In the genomic region with DNA sequence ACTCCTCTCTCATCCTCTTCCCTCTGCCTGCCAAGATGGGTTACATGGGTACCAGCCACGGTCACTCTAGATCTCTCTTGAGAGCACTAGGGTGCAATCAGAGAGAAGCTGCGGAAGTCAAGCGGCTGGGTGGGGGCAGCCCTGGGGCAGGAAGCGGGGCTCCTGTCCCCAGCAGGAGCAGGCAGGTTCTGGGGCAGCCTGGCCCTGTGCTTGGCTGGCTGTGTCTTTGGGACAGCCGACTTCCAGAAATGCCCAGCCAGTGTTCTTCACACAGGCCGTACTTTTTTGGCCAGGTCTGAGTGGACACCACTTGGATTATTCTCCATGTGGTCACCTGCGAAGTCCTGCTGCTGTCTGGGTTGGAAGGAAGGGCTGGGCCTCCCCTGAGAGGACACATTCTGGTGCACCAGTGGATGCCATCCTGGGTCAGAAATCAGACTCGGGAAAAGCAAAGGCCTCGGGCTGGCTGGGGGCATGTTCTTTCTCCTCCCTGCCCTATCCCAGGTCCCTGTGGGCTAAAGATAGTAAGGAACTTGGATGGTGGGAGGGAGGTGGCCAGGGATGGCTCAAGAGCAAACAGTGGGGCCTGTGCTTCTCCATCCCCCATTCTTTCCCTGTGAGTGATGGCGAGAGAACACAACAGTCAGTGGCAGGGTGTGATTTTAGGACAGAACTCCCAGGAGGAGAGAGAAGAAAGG, we compare ENCODE assay signal across 12 cellular contexts.
A peak's percentile ranks its signal among the peaks of the same experiment; 100 is the strongest.
DNase-seq lines count a peak whose midpoint lies in the region; ATAC-seq and TF ChIP-seq lines count a peak whose summit lies in the region.
"Had no signal": no experiment of that assay in that cellular context is flagged by ENCODE, and none has a peak within 500 bp of the region (broad histone marks: within the 10 kb centered on the region; RNA-seq: fewer than 3 reads in every experiment).

No MANE protein-coding gene starts in this region.

- peaks cover 5% of the 10 kb centered on the region for H3K79me1 ChIP-seq in mesenchymal stem cell (replicated peaks; ENCODE audit: low read length, poor library complexity, severe bottlenecking)

- TF ChIP-seq CTCF in suprapubic skin (IDR thresholded peaks at IDR 0.05), result no peak

- H3K27me3 ChIP-seq in mesenchymal stem cell (ENCODE audit: control insufficient read depth in 1 of 2, insufficient read depth in 1 of 2, low read length in 2 of 2) (no peaks in the 10 kb centered on the region), suprapubic skin (no peaks in the 10 kb centered on the region)

- H3K9me3 ChIP-seq in mesenchymal stem cell (ENCODE audit: control insufficient read depth, low read length), result no peaks in the 10 kb centered on the region
- no peaks in the 10 kb centered on the region for H3K9me3 ChIP-seq in suprapubic skin

- H2BK120ac ChIP-seq in mesenchymal stem cell (ENCODE audit: low read depth, low read length), result no peak overlapping the region

- H3K4me1 ChIP-seq in mesenchymal stem cell (ENCODE audit: control insufficient read depth, insufficient read depth, low read depth, low read length) (peaks cover 42% of the 10 kb centered on the region), suprapubic skin (peaks cover 44% of the 10 kb centered on the region)

- H2BK12ac ChIP-seq in mesenchymal stem cell (ENCODE audit: low read length in 2 of 2), result peak overlapping the region in 1 of 2 experiments; percentile 55

- no peak for ATAC-seq in activated T-cell treated with anti-CD3 and anti-CD28 coated beads, Interleukin-2, amount 50 U/mL, for 4 hours

- no peaks in the 10 kb centered on the region for H3K27me3 Mint-ChIP-seq in activated T-cell treated with anti-CD3 and anti-CD28 coated beads, Interleukin-2, amount 50 U/mL, for 24 hours
- H3K27me3 Mint-ChIP-seq in activated T-cell treated with anti-CD3 and anti-CD28 coated beads, Interleukin-2, amount 50 U/mL, for 4 hours (ENCODE audit: low read depth), result no peaks in the 10 kb centered on the region
- H3K27me3 Mint-ChIP-seq in activated naive CD4-positive, alpha-beta T cell treated with anti-CD3 and anti-CD28 coated beads, Interleukin-2, amount 50 U/mL, for 24 hours, result no peaks in the 10 kb centered on the region

- H3K4me2 ChIP-seq in mesenchymal stem cell (ENCODE audit: low read length, poor library complexity, severe bottlenecking), result no peak overlapping the region

- no peak overlapping the region for H2BK5ac ChIP-seq in mesenchymal stem cell (ENCODE audit: low read depth, low read length, poor library complexity, severe bottlenecking)

- peak overlapping the region; percentile 89 for H3K27ac Mint-ChIP-seq in activated T-cell treated with anti-CD3 and anti-CD28 coated beads, Interleukin-2, amount 50 U/mL, for 24 hours
- H3K27ac Mint-ChIP-seq in activated naive CD4-positive, alpha-beta T cell treated with anti-CD3 and anti-CD28 coated beads, Interleukin-2, amount 50 U/mL, for 24 hours, result peak overlapping the region; percentile 74

- no peaks in the 10 kb centered on the region for H3K9me3 Mint-ChIP-seq in activated T-cell treated with anti-CD3 and anti-CD28 coated beads, Interleukin-2, amount 50 U/mL, for 24 hours
- H3K9me3 Mint-ChIP-seq in activated T-cell treated with anti-CD3 and anti-CD28 coated beads, Interleukin-2, amount 50 U/mL, for 4 hours, result no peaks in the 10 kb centered on the region
- no peaks in the 10 kb centered on the region for H3K9me3 Mint-ChIP-seq in activated naive CD4-positive, alpha-beta T cell treated with anti-CD3 and anti-CD28 coated beads, Interleukin-2, amount 50 U/mL, for 24 hours

- peak; percentile 37 for DNase-seq in activated T-cell treated with anti-CD3 and anti-CD28 coated beads, Interleukin-2, amount 50 U/mL, for 24 hours
- no peak for DNase-seq in activated T-cell treated with anti-CD3 and anti-CD28 coated beads, Interleukin-2, amount 50 U/mL, for 4 hours
- DNase-seq in mesenchymal stem cell (no peak), suprapubic skin (ENCODE audit: low spot score in 2 of 2) (no peak), NCI-H82 treated with DMSO at 0.1 percent for 48 hours (lab: John Stamatoyannopoulos, UW; ENCODE audit: unreplicated experiment) (no peak), GOT3 (lab: John Stamatoyannopoulos, UW) (no peak), amniotic stem cell (lab: John Stamatoyannopoulos, UW) (no peak)
- DNase-seq: ACHN; activated CD4-positive, CD25-positive, alpha-beta regulatory T cell; NCI-H1092 treated with DMSO at 0.1 percent for 48 hours; NCI-H510A treated with DMSO at 0.1 percent for 48 hours had no signal

- no peak overlapping the region for H3K4me3 ChIP-seq in mesenchymal stem cell (ENCODE audit: insufficient read depth in 1 of 2, low read depth in 1 of 2, low read length in 2 of 2)
- H3K4me3 ChIP-seq in suprapubic skin, result no peak overlapping the region

- no peak overlapping the region for H2BK15ac ChIP-seq in mesenchymal stem cell (ENCODE audit: low read depth, poor library complexity, severe bottlenecking)

- no peak for TF ChIP-seq EP300 in suprapubic skin (IDR thresholded peaks at IDR 0.05)

- H3K27ac ChIP-seq in mesenchymal stem cell (ENCODE audit: low read length, poor library complexity, severe bottlenecking) (no peak overlapping the region), suprapubic skin (peak overlapping the region; percentile 59)

- H3K4me1 Mint-ChIP-seq in activated T-cell treated with anti-CD3 and anti-CD28 coated beads, Interleukin-2, amount 50 U/mL, for 24 hours (ENCODE audit: low read depth), result peaks cover 80% of the 10 kb centered on the region
- H3K4me1 Mint-ChIP-seq in activated T-cell treated with anti-CD3 and anti-CD28 coated beads, Interleukin-2, amount 50 U/mL, for 4 hours (ENCODE audit: low read depth), result peaks cover 68% of the 10 kb centered on the region
- peaks cover 55% of the 10 kb centered on the region for H3K4me1 Mint-ChIP-seq in activated naive CD4-positive, alpha-beta T cell treated with anti-CD3 and anti-CD28 coated beads, Interleukin-2, amount 50 U/mL, for 24 hours

- H2AFZ ChIP-seq in mesenchymal stem cell (ENCODE audit: low read depth, low read length), result no peak overlapping the region

- H2AK5ac ChIP-seq in mesenchymal stem cell (ENCODE audit: low read length, severe bottlenecking), result no peak overlapping the region

- 96% methylated on average over 10 of the region's 10 CpGs for WGBS in mesenchymal stem cell
- 95% methylated on average over 9 of the region's 10 CpGs for WGBS in suprapubic skin

- H3K4me3 Mint-ChIP-seq in activated T-cell treated with anti-CD3 and anti-CD28 coated beads, Interleukin-2, amount 50 U/mL, for 24 hours, result no peak overlapping the region
- no peak overlapping the region for H3K4me3 Mint-ChIP-seq in activated T-cell treated with anti-CD3 and anti-CD28 coated beads, Interleukin-2, amount 50 U/mL, for 4 hours
- H3K4me3 Mint-ChIP-seq in activated naive CD4-positive, alpha-beta T cell treated with anti-CD3 and anti-CD28 coated beads, Interleukin-2, amount 50 U/mL, for 24 hours, result peak overlapping the region; percentile 47

- H3K14ac ChIP-seq in mesenchymal stem cell (ENCODE audit: low read length in 2 of 2), result no peak overlapping the region

- H4K8ac ChIP-seq in mesenchymal stem cell (ENCODE audit: low read length), result no peak overlapping the region

- TF ChIP-seq POLR2A in suprapubic skin (IDR thresholded peaks at IDR 0.05), result no peak

- no peak overlapping the region for H4K91ac ChIP-seq in mesenchymal stem cell (ENCODE audit: low read length)

- H3K18ac ChIP-seq in mesenchymal stem cell (ENCODE audit: low read depth in 1 of 2, low read length in 2 of 2), result no peak overlapping the region

- no peak overlapping the region for H3K23ac ChIP-seq in mesenchymal stem cell (ENCODE audit: low read length in 2 of 2)

- peaks cover 93% of the 10 kb centered on the region for H3K36me3 Mint-ChIP-seq in activated T-cell treated with anti-CD3 and anti-CD28 coated beads, Interleukin-2, amount 50 U/mL, for 24 hours (ENCODE audit: low read depth)
- peaks cover 13% of the 10 kb centered on the region for H3K36me3 Mint-ChIP-seq in activated T-cell treated with anti-CD3 and anti-CD28 coated beads, Interleukin-2, amount 50 U/mL, for 4 hours (ENCODE audit: insufficient read depth)
- no peaks in the 10 kb centered on the region for H3K36me3 Mint-ChIP-seq in activated naive CD4-positive, alpha-beta T cell treated with anti-CD3 and anti-CD28 coated beads, Interleukin-2, amount 50 U/mL, for 24 hours

- H3K36me3 ChIP-seq in mesenchymal stem cell (ENCODE audit: control insufficient read depth in 1 of 2, insufficient read depth in 2 of 2, low read depth in 1 of 2, low read length in 2 of 2), result peaks cover 30 to 38% of the 10 kb centered on the region in 2 experiments
- peaks cover 55% of the 10 kb centered on the region for H3K36me3 ChIP-seq in suprapubic skin

- H3K9ac ChIP-seq in mesenchymal stem cell (ENCODE audit: low read length), result peak overlapping the region; percentile 44

- H3K4ac ChIP-seq in mesenchymal stem cell (ENCODE audit: low read depth in 1 of 2, low read length in 2 of 2), result no peak overlapping the region
